Comparison of ENCODE assay signal across 8 cellular contexts in genomic region chr16:71626018-71626857, GRCh38. TPM values are rescaled to one million over a fixed set of nuclear protein-coding genes. Genes with fewer than 3 reads are reported as not detected.
DNase-seq lines count a peak whose midpoint lies in the region; ATAC-seq and TF ChIP-seq lines count a peak whose summit lies in the region.

Gene MARVELD3 (plus strand): TSS chr16:71626184. CDS start chr16:71626230, 46 bp downstream.

- no peaks in the 10 kb centered on the region for H3K36me3 ChIP-seq in NT2/D1 (ENCODE audit: insufficient read depth, insufficient read length, low read length)

- 1% methylated on average over 80 to 85 of the region's 98 CpGs for whole genome bisulfite sequencing in lower leg skin, 2 donors

- DNase-seq in DMS 273 (lab: John Stamatoyannopoulos, UW; ENCODE audit: unreplicated experiment), result peak; percentile 46
- DNase-seq in DMS 273 treated with DMSO at 0.1 percent for 48 hours (lab: John Stamatoyannopoulos, UW), result no peak
- no peak for DNase-seq in NT2/D1 (ENCODE audit: low read depth, low spot score)
- DNase-seq in T47D (ENCODE audit: low read depth in 1 of 2, low spot score in 1 of 2), result peak; percentile 94 to 95
- DNase-seq in lower leg skin (ENCODE audit: low spot score in 2 of 2), result peak; percentile 58 to 94
- DNase-seq in type B pancreatic cell (ENCODE audit: extremely low spot score, unreplicated experiment), result peak; percentile 90
- no peak for DNase-seq in occipital lobe (lab: John Stamatoyannopoulos, UW)

- TF ChIP-seq POLR2A in lower leg skin (IDR thresholded peaks at IDR 0.05), result no peak

- H3K36me3 Mint-ChIP-seq in type B pancreatic cell, result peaks cover 5% of the 10 kb centered on the region

- H3K27ac Mint-ChIP-seq in type B pancreatic cell, result peak within 1 kb of the TSS; percentile 72

- H3K4me3 ChIP-seq in NT2/D1 (ENCODE audit: insufficient read length, low read depth) (peak within 1 kb of the TSS; percentile 75), lower leg skin (ENCODE audit: low read depth, poor library complexity, severe bottlenecking) (peak within 1 kb of the TSS; percentile 10)

- intact Hi-C loops in lower leg skin (cut with DNase I; ENCODE audit: low total_unique reads), result no loop called here

- peak within 1 kb of the TSS; percentile 89 for H3K4me3 Mint-ChIP-seq in type B pancreatic cell

- no peak for ATAC-seq in GM19023 (IDR thresholded peaks at IDR 0.05; ENCODE audit: unreplicated experiment)

- in situ Hi-C loops in T47D (cut with HindIII; ENCODE audit: low pct_unique_long_range_greater_than_20kb, low sequenced_read_pairs), result no loop called here

- peaks cover 23% of the 10 kb centered on the region for H3K27me3 Mint-ChIP-seq in type B pancreatic cell

- peaks cover 12% of the 10 kb centered on the region for H3K4me1 ChIP-seq in NT2/D1 (ENCODE audit: insufficient read depth, insufficient read length)

- H3K4me1 Mint-ChIP-seq in type B pancreatic cell (ENCODE audit: unreplicated experiment), result peaks cover 14% of the 10 kb centered on the region

- H3K27me3 ChIP-seq in NT2/D1 (ENCODE audit: insufficient read depth, insufficient read length), result peaks cover 39% of the 10 kb centered on the region

- no peaks in the 10 kb centered on the region for H3K9me3 ChIP-seq in NT2/D1 (ENCODE audit: insufficient read depth, low read length)

- peak within 1 kb of the TSS; percentile 82 for H3K9ac ChIP-seq in NT2/D1 (ENCODE audit: insufficient read length, low read depth)

- peaks cover 8% of the 10 kb centered on the region for H3K9me3 Mint-ChIP-seq in type B pancreatic cell

- TF ChIP-seq CTCF in lower leg skin (IDR thresholded peaks at IDR 0.05), result no peak
- TF ChIP-seq CTCF in type B pancreatic cell (conservative IDR thresholded peaks at IDR 0.05), result no peak

RNA-seq across cellular contexts. Expression of gene MARVELD3, which starts in this region (rescaled TPM):
- total RNA-seq in lower leg skin, result 10 to 100 TPM in 2 of 4 donors, 1 to 10 TPM in 2; 3.3 to 11.3 (median 9.5) TPM
- total RNA-seq in type B pancreatic cell (ENCODE audit: low replicate concordance), result 17.0 and 38.8 TPM in 2 replicates
- total RNA-seq in occipital lobe, result 0.47 TPM

Comparison
In these comparisons a context has a peak if more than half of its experiments do, and no peak if none do; other contexts are left out.
1. DNase-seq: peak in DMS 273 (single experiment), T47D (2 of 2), lower leg skin (2 of 2) and type B pancreatic cell (single experiment); none in DMS 273 treated with DMSO at 0.1 percent for 48 hours (single experiment), NT2/D1 (single experiment) and occipital lobe (single experiment).